ENCODE assay signal across 33 cellular contexts in the genomic region with DNA sequence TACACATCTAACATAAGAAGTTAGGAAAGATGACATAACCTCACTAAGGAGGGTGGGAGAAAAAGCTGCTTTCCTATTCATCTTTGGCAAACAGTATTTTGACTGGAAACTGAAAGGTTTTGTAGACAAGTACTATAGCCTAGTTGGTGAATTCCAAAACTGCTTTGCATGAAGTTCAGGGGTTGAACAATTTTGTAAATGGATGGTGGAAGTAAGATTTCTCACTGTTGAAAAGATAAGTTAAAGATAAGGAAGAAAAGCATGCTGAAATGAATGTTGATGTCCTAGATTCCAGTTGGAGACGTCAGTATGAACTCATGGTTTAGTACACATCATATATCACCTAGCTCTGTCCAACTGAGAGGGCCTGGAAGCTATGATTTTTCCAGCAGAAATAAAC.
"Had no signal": no experiment of that assay in that cellular context is flagged by ENCODE, and none has a peak within 500 bp of the region (broad histone marks: within the 10 kb centered on the region; RNA-seq: fewer than 3 reads in every experiment).

No MANE protein-coding gene starts in this region.

- H3K36me3 ChIP-seq: brain microvascular endothelial cell, gastrocnemius medialis had no signal

- H3K27me3 Mint-ChIP-seq: activated CD4-positive, alpha-beta memory T cell treated with anti-CD3 and anti-CD28 coated beads, Interleukin-2, amount 10 ng/mL, durations not matched to agents 7 days and 5 days; activated CD4-positive, alpha-beta T cell treated with anti-CD3 and anti-CD28 coated beads, Interleukin-2, amount 10 ng/mL, durations not matched to agents 7 days and 5 days; activated naive CD4-positive, alpha-beta T cell treated with anti-CD3 and anti-CD28 coated beads, Interleukin-2, amount 10 ng/mL, durations not matched to agents 7 days and 5 days; activated naive CD8-positive, alpha-beta T cell treated with anti-CD3 and anti-CD28 coated beads, Interleukin-2, amount 10 ng/mL, durations not matched to agents 7 days and 5 days; activated T-cell treated with anti-CD3 and anti-CD28 coated beads, Interleukin-2, amount 50 U/mL, for 24 hours; central memory CD8-positive, alpha-beta T cell; effector memory CD8-positive, alpha-beta T cell; T-helper 17 cell had no signal

- H3K27me3 ChIP-seq: brain microvascular endothelial cell, esophagus muscularis mucosa, foreskin keratinocyte, gastrocnemius medialis, heart left ventricle had no signal

- H3K4me3 Mint-ChIP-seq: activated CD4-positive, alpha-beta memory T cell treated with anti-CD3 and anti-CD28 coated beads, Interleukin-2, amount 10 ng/mL, durations not matched to agents 7 days and 5 days; activated CD4-positive, alpha-beta T cell treated with anti-CD3 and anti-CD28 coated beads, Interleukin-2, amount 10 ng/mL, durations not matched to agents 7 days and 5 days; activated naive CD4-positive, alpha-beta T cell treated with anti-CD3 and anti-CD28 coated beads, Interleukin-2, amount 10 ng/mL, durations not matched to agents 7 days and 5 days; activated naive CD8-positive, alpha-beta T cell treated with anti-CD3 and anti-CD28 coated beads, Interleukin-2, amount 10 ng/mL, durations not matched to agents 7 days and 5 days; activated T-cell treated with anti-CD3 and anti-CD28 coated beads, Interleukin-2, amount 50 U/mL, for 24 hours; activated T-cell treated with anti-CD3 and anti-CD28 coated beads, Interleukin-2, amount 50 U/mL, for 72 hours; central memory CD8-positive, alpha-beta T cell; effector memory CD8-positive, alpha-beta T cell; T-helper 17 cell; T-helper 2 cell treated with Interferon-gamma antibody and Interleukin-4, amounts not matched to agents 5 μg/mL and 100 μg/mL, for 36 hours; WTC11 had no signal

- ATAC-seq: activated naive CD4-positive, alpha-beta T cell treated with anti-CD3 and anti-CD28 coated beads, Interleukin-2, amount 50 U/mL, for 72 hours; activated T-cell treated with anti-CD3 and anti-CD28 coated beads, Interleukin-2, amount 50 U/mL, for 72 hours; effector memory CD8-positive, alpha-beta T cell; foreskin keratinocyte; gastrocnemius medialis; heart left ventricle; T-helper 17 cell; WTC11 had no signal

- H3K4me1 ChIP-seq: esophagus muscularis mucosa, foreskin keratinocyte, gastrocnemius medialis, heart left ventricle had no signal

- H3K9me3 ChIP-seq: esophagus muscularis mucosa, gastrocnemius medialis, heart left ventricle had no signal

- H3K9me3 Mint-ChIP-seq: activated CD4-positive, alpha-beta memory T cell treated with anti-CD3 and anti-CD28 coated beads, Interleukin-2, amount 10 ng/mL, durations not matched to agents 7 days and 5 days; activated CD4-positive, alpha-beta T cell treated with anti-CD3 and anti-CD28 coated beads, Interleukin-2, amount 10 ng/mL, durations not matched to agents 7 days and 5 days; activated naive CD4-positive, alpha-beta T cell treated with anti-CD3 and anti-CD28 coated beads, Interleukin-2, amount 10 ng/mL, durations not matched to agents 7 days and 5 days; activated naive CD8-positive, alpha-beta T cell treated with anti-CD3 and anti-CD28 coated beads, Interleukin-2, amount 10 ng/mL, durations not matched to agents 7 days and 5 days; activated T-cell treated with anti-CD3 and anti-CD28 coated beads, Interleukin-2, amount 50 U/mL, for 72 hours; T-helper 2 cell treated with Interferon-gamma antibody and Interleukin-4, amounts not matched to agents 5 μg/mL and 100 μg/mL, for 36 hours; WTC11 had no signal

- H3K36me3 Mint-ChIP-seq: activated naive CD4-positive, alpha-beta T cell treated with anti-CD3 and anti-CD28 coated beads, Interleukin-2, amount 10 ng/mL, durations not matched to agents 7 days and 5 days; activated naive CD4-positive, alpha-beta T cell treated with anti-CD3 and anti-CD28 coated beads, Interleukin-2, amount 50 U/mL, for 72 hours; activated naive CD8-positive, alpha-beta T cell treated with anti-CD3 and anti-CD28 coated beads, Interleukin-2, amount 10 ng/mL, durations not matched to agents 7 days and 5 days; WTC11 had no signal

- H3K27ac ChIP-seq: brain microvascular endothelial cell, esophagus muscularis mucosa, foreskin keratinocyte, gastrocnemius medialis, heart left ventricle, VCaP had no signal

- H3K4me3 ChIP-seq: esophagus muscularis mucosa, gastrocnemius medialis, heart left ventricle had no signal

- DNase-seq: activated CD4-positive, alpha-beta memory T cell treated with anti-CD3 and anti-CD28 coated beads, Interleukin-2, amount 10 ng/mL, durations not matched to agents 7 days and 5 days; activated CD4-positive, alpha-beta T cell treated with anti-CD3 and anti-CD28 coated beads for 1 hour; activated CD4-positive, alpha-beta T cell treated with anti-CD3 and anti-CD28 coated beads for 4 hours; activated CD4-positive, alpha-beta T cell treated with anti-CD3 and anti-CD28 coated beads, Interleukin-2, amount 10 ng/mL, durations not matched to agents 7 days and 5 days; activated CD4-positive, alpha-beta T cell treated with anti-CD3 and anti-CD28 coated beads, Interleukin-2, amount 50 U/mL, for 4 hours; activated CD8-positive, alpha-beta memory T cell treated with anti-CD3 and anti-CD28 coated beads, Interleukin-2, amount 50 U/mL, for 48 hours; activated gamma-delta T cell; activated naive CD4-positive, alpha-beta T cell; activated naive CD4-positive, alpha-beta T cell treated with anti-CD3 and anti-CD28 coated beads, Interleukin-2, amount 10 ng/mL, durations not matched to agents 7 days and 5 days; activated naive CD8-positive, alpha-beta T cell treated with anti-CD3 and anti-CD28 coated beads, Interleukin-2, amount 10 ng/mL, durations not matched to agents 7 days and 5 days; activated T-cell treated with anti-CD3 and anti-CD28 coated beads for 4 hours; activated T-cell treated with anti-CD3 and anti-CD28 coated beads, Interleukin-2, amount 50 U/mL, for 24 hours; activated T-cell treated with anti-CD3 and anti-CD28 coated beads, Interleukin-2, amount 50 U/mL, for 72 hours; amniotic stem cell; anterior cingulate cortex; brain microvascular endothelial cell; cortex of kidney; dermis blood vessel endothelial cell; effector CD4-positive, alpha-beta T cell; effector memory CD8-positive, alpha-beta T cell; erythroblast; foreskin keratinocyte; gastrocnemius medialis; glutamatergic neuron; heart left ventricle; T-helper 1 cell; T-helper 17 cell had no signal

- H3K4me1 Mint-ChIP-seq: activated CD4-positive, alpha-beta memory T cell treated with anti-CD3 and anti-CD28 coated beads, Interleukin-2, amount 10 ng/mL, durations not matched to agents 7 days and 5 days; activated CD4-positive, alpha-beta T cell treated with anti-CD3 and anti-CD28 coated beads, Interleukin-2, amount 10 ng/mL, durations not matched to agents 7 days and 5 days; activated naive CD4-positive, alpha-beta T cell treated with anti-CD3 and anti-CD28 coated beads, Interleukin-2, amount 10 ng/mL, durations not matched to agents 7 days and 5 days; activated naive CD8-positive, alpha-beta T cell treated with anti-CD3 and anti-CD28 coated beads, Interleukin-2, amount 10 ng/mL, durations not matched to agents 7 days and 5 days; central memory CD8-positive, alpha-beta T cell; T-helper 17 cell had no signal

- H3K27ac Mint-ChIP-seq: activated CD4-positive, alpha-beta memory T cell treated with anti-CD3 and anti-CD28 coated beads, Interleukin-2, amount 10 ng/mL, durations not matched to agents 7 days and 5 days; activated CD4-positive, alpha-beta T cell treated with anti-CD3 and anti-CD28 coated beads, Interleukin-2, amount 10 ng/mL, durations not matched to agents 7 days and 5 days; activated naive CD4-positive, alpha-beta T cell treated with anti-CD3 and anti-CD28 coated beads, Interleukin-2, amount 10 ng/mL, durations not matched to agents 7 days and 5 days; activated naive CD4-positive, alpha-beta T cell treated with anti-CD3 and anti-CD28 coated beads, Interleukin-2, amount 50 U/mL, for 72 hours; activated naive CD8-positive, alpha-beta T cell treated with anti-CD3 and anti-CD28 coated beads, Interleukin-2, amount 10 ng/mL, durations not matched to agents 7 days and 5 days; activated T-cell treated with anti-CD3 and anti-CD28 coated beads, Interleukin-2, amount 50 U/mL, for 24 hours; activated T-cell treated with anti-CD3 and anti-CD28 coated beads, Interleukin-2, amount 50 U/mL, for 72 hours; effector memory CD8-positive, alpha-beta T cell; T-helper 17 cell; T-helper 2 cell treated with Interferon-gamma antibody and Interleukin-4, amounts not matched to agents 5 μg/mL and 100 μg/mL, for 36 hours; WTC11 had no signal
